3 cellular contexts compared by ENCODE assay signal in the genomic region with DNA sequence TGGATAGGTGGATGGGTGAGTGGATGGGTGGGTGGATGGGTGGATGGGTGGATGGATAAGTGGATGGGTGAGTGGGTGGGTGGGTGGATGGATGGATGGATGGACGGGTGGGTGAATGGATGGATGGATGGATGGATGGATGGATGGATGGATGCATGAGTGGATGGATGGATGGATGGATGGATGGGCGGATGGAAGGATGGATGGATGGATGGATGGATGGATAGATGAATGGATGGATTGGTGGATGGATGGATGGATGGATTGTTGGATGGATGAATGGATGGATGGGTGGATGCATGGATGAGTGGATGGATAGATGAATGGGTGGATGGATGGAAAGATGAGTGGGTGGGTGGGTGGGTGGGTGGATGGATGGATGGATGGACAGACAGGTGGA. TPM values are rescaled to one million over a fixed set of nuclear protein-coding genes. Genes with fewer than 3 reads are reported as not detected.
"Had no signal": no experiment of that assay in that cellular context is flagged by ENCODE, and none has a peak within 500 bp of the region (broad histone marks: within the 10 kb centered on the region; RNA-seq: fewer than 3 reads in every experiment).

No MANE protein-coding gene starts in this region.

RNA-seq across cellular contexts. Expression of a gene that starts 29.0 kb away (rescaled TPM):
- total RNA-seq: left ventricle myocardium superior; myocyte; naive thymus-derived CD4-positive, alpha-beta T cell had no signal
